In the genomic region with DNA sequence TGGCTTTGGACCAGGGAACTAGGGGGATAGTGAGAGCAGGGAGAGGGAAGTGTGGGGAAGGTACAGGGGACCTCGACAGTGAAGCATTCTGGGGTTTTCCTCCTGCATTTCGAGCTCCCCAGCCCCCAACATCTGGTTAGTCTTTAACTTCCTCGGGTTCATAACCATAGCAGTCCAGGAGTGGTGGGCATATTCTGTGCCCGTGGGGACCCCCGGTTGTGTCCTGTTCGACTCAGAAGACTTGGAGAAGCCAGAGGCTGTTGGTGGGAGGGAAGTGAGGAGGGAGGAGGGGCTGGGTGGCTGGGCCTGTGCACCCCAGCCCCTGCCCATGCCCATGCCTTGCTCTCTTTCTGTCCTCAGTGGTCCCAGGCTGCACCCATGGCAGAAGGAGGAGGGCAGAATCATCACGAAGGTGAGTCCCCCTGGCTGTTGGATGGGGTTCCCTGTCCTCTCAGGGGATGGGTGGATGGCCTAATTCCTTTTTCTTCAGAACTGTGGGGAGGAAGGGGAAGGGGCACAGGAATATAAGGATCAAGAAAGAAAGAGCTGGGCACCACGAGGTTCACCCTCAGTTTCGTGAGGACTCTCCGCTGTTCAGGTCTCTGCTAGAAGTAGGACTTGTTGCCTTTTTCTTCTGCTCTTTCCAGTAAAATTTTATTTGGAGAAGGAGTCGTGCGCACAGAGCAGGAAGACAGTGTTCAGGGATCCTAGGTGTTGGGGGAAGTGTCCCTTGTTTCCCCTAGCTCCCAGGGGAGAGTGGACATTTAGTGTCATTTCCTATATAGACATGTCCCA, we compare ENCODE assay signal across 9 cellular contexts. TPM values are rescaled to one million over a fixed set of nuclear protein-coding genes. Genes with fewer than 3 reads are reported as not detected.
DNase-seq lines count a peak whose midpoint lies in the region; ATAC-seq, FAIRE-seq and TF ChIP-seq lines count a peak whose summit lies in the region.
"Had no signal": no experiment of that assay in that cellular context is flagged by ENCODE, and none has a peak within 500 bp of the region (broad histone marks: within the 10 kb centered on the region; RNA-seq: fewer than 3 reads in every experiment).

No MANE protein-coding gene starts in this region.

- DNase-seq in HT-29 (ENCODE audit: low spot score) (peak; percentile 18), bronchial epithelial cell (ENCODE audit: low read depth) (no peak), H4 (ENCODE audit: low spot score) (no peak), NCI-H1092 (lab: John Stamatoyannopoulos, UW) (no peak), epidermal melanocyte (ENCODE audit: insufficient read length, low spot score) (no peak)

- no peak overlapping the region for H2AFZ ChIP-seq in ACC112 (ENCODE audit: low read length, unreplicated experiment)

- H3K36me3 ChIP-seq in ACC112 (ENCODE audit: insufficient read depth, low read length) (peaks cover 32% of the 10 kb centered on the region), bronchial epithelial cell (ENCODE audit: control insufficient read depth, insufficient read depth, low read length) (peaks cover 56% of the 10 kb centered on the region), muscle layer of duodenum (ENCODE audit: control insufficient read depth in 1 of 2, insufficient read depth in 2 of 2, low read length in 2 of 2) (peaks cover 24 to 25% of the 10 kb centered on the region in 2 donors)

- H3K27ac ChIP-seq in ACC112 (ENCODE audit: low read depth, low read length): peak overlapping the region; percentile 45; the same call in 1 of the 2 replicates
- peak overlapping the region; percentile 98 for H3K27ac ChIP-seq in muscle layer of duodenum (ENCODE audit: low read length)

- peaks cover 92% of the 10 kb centered on the region for H3K79me2 ChIP-seq in ACC112 (ENCODE audit: control insufficient read depth, insufficient read depth, low read length, unreplicated experiment)

- H3K9me3 ChIP-seq in muscle layer of duodenum (ENCODE audit: control insufficient read depth in 1 of 2, low read length in 2 of 2): no peaks in the 10 kb centered on the region
- H3K9me3 ChIP-seq: tibial artery had no signal

- TF ChIP-seq CTCF in bronchial epithelial cell (IDR thresholded peaks at IDR 0.05; ENCODE audit: insufficient read depth, low read length, severe bottlenecking): no peak

- ATAC-seq in GM18511 (IDR thresholded peaks at IDR 0.05; ENCODE audit: unreplicated experiment): no peak

- no peaks in the 10 kb centered on the region for H3K27me3 ChIP-seq in ACC112 (ENCODE audit: insufficient read depth, low read length)
- H3K27me3 ChIP-seq in bronchial epithelial cell (ENCODE audit: control insufficient read depth, insufficient read depth, low read length): no peaks in the 10 kb centered on the region
- no peaks in the 10 kb centered on the region for H3K27me3 ChIP-seq in muscle layer of duodenum (ENCODE audit: low read depth, low read length)
- H3K27me3 ChIP-seq: tibial artery had no signal

- H3K4me3 ChIP-seq in ACC112 (ENCODE audit: low read depth, low read length) (peak overlapping the region; percentile 97), bronchial epithelial cell (ENCODE audit: low read depth, low read length) (peak overlapping the region; percentile 94), muscle layer of duodenum (ENCODE audit: low read depth in 1 of 2, low read length in 2 of 2) (peak overlapping the region; percentile 27 to 90)

- FAIRE-seq in bronchial epithelial cell (lab: Jason Lieb, UNC): no peak

- H3K4me1 ChIP-seq in ACC112 (ENCODE audit: control insufficient read depth, insufficient read depth, low read length, unreplicated experiment) (peaks cover 25% of the 10 kb centered on the region), muscle layer of duodenum (ENCODE audit: control insufficient read depth in 1 of 2, insufficient read depth in 2 of 2, low read length in 2 of 2) (peaks cover 13 to 37% of the 10 kb centered on the region in 2 donors)

RNA-seq across cellular contexts. Expression of a gene that starts 4.2 kb away (rescaled TPM):
- total RNA-seq in HT-29 (2014; rRNA removed; shearing (Covaris generic)): 154 and 170 TPM in 2 replicates
- total RNA-seq in bronchial epithelial cell: 391 and 496 TPM in 2 replicates
- 46.8 and 55.6 TPM in 2 replicates for total RNA-seq in H4 (2014; rRNA removed; shearing (Covaris generic))
